Comparison of ENCODE assay signal across 1 cellular context in genomic region chr13:49404621-49405020, GRCh38.
A peak's percentile ranks its signal among the peaks of the same experiment; 100 is the strongest.
TF ChIP-seq lines count a peak whose summit lies in the region.

No MANE protein-coding gene starts in this region.

TF ChIP-seq in HepG2, 621 proteins besides CTCF, POLR2A, EP300 and RAD21:
- TF ChIP-seq SKI (IDR thresholded peaks at IDR 0.05; ENCODE audit: partially characterized antibody) (no peak), PTBP1 (IDR thresholded peaks at IDR 0.05; ENCODE audit: low read depth, low read length, poor library complexity, severe bottlenecking) (no peak), ZNF160 (CRISPR knock-in tag; IDR thresholded peaks at IDR 0.05) (peak; percentile 85; the same call in 1 of the 2 replicates)
